Comparison of ENCODE assay signal across 11 cellular contexts in the genomic region with DNA sequence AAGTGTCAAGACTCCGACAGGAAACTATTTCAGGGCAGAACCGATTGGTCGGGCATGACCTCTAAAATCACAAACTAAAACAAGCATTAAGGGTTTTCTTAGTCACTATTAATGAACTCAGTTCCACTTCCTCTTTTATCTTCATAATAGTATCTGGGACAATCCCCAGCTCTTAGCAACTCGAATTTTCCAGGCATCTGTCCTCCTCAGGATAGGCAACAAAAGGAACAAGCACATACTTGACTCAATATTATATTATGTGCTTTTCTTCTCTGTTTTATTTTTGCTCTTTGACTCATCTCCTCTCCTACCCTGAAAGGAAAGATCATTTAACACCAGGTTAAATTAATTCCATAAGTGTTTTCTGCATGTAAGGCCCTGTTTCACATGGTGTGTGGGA.
DNase-seq lines count a peak whose midpoint lies in the region; ATAC-seq and TF ChIP-seq lines count a peak whose summit lies in the region.
"Had no signal": no experiment of that assay in that cellular context is flagged by ENCODE, and none has a peak within 500 bp of the region (broad histone marks: within the 10 kb centered on the region; RNA-seq: fewer than 3 reads in every experiment).

No MANE protein-coding gene starts in this region.

- peak; percentile 78 for ATAC-seq in GM18520 (IDR thresholded peaks at IDR 0.05; ENCODE audit: unreplicated experiment)

- H3K4me3 ChIP-seq in Peyer's patch, result no peak overlapping the region

- H3K27ac ChIP-seq in Peyer's patch, result no peak overlapping the region
- H3K27ac ChIP-seq: parathyroid adenoma, VCaP had no signal

- DNase-seq in HCEC 1CT (peak; percentile 74), M059J (ENCODE audit: low read depth) (peak; percentile 66), iris pigment epithelial cell (ENCODE audit: low read depth) (peak; percentile 54), head of caudate nucleus (no peak), cerebellar nuclear complex (lab: John Stamatoyannopoulos, UW) (no peak), Peyer's patch (no peak), T-helper 1 cell (no peak)
- DNase-seq: NCI-H526 had no signal

- TF ChIP-seq CTCF in Peyer's patch (IDR thresholded peaks at IDR 0.05), result no peak

- H3K36me3 ChIP-seq in Peyer's patch, result no peaks in the 10 kb centered on the region

- H3K9me3 ChIP-seq in Peyer's patch, result no peaks in the 10 kb centered on the region

- H3K27me3 ChIP-seq in Peyer's patch, result no peaks in the 10 kb centered on the region

- intact Hi-C loops in head of caudate nucleus (cut with DNase I), result no loop called here

- no peaks in the 10 kb centered on the region for H3K4me1 ChIP-seq in Peyer's patch
- H3K4me1 ChIP-seq: parathyroid adenoma had no signal

- no peak for TF ChIP-seq POLR2A in Peyer's patch (IDR thresholded peaks at IDR 0.05)

Comparison
In these comparisons a context has a peak if more than half of its experiments do, and no peak if none do; other contexts are left out.
1. DNase-seq: peak in HCEC 1CT (single experiment), M059J (single experiment) and iris pigment epithelial cell (single experiment); none in head of caudate nucleus (0 of 42), cerebellar nuclear complex (0 of 2), Peyer's patch (0 of 3) and T-helper 1 cell (0 of 5).